In genomic region chr1:6198646-6199297, GRCh38 we compare ENCODE assay signal across 6 cellular contexts. TPM values are rescaled to one million over a fixed set of nuclear protein-coding genes. Genes with fewer than 3 reads are reported as not detected.
DNase-seq lines count a peak whose midpoint lies in the region; ATAC-seq, FAIRE-seq and TF ChIP-seq lines count a peak whose summit lies in the region.

No MANE protein-coding gene starts in this region.

- H4K20me1 ChIP-seq in keratinocyte (ENCODE audit: control insufficient read depth, extremely low read depth, insufficient read depth, low read length): peaks cover 7% of the 10 kb centered on the region

- H3K4me1 ChIP-seq in keratinocyte (ENCODE audit: control insufficient read depth, extremely low read depth, insufficient read depth, low read length): peaks cover 19% of the 10 kb centered on the region

- TF ChIP-seq CTCF in 22Rv1 (IDR thresholded peaks at IDR 0.05) (no peak), VCaP (conservative IDR thresholded peaks at IDR 0.05) (no peak), keratinocyte (optimal IDR thresholded peaks at IDR 0.05 in 1 of 3, IDR thresholded peaks at IDR 0.05 in 1 of 3, conservative IDR thresholded peaks at IDR 0.05 in 1 of 3; ENCODE audit: extremely low read depth in 1 of 3, insufficient read depth in 2 of 3, low read length in 3 of 3) (no peak)

- H3K9ac ChIP-seq in keratinocyte (ENCODE audit: control insufficient read depth, extremely low read depth, insufficient read depth, low read length): peak overlapping the region; percentile 99

- peak; percentile 21 for ATAC-seq in GM21717 (IDR thresholded peaks at IDR 0.05; ENCODE audit: unreplicated experiment)

- H3K4me3 ChIP-seq in keratinocyte (ENCODE audit: control insufficient read depth in 2 of 3, extremely low read depth in 1 of 3, insufficient read depth in 2 of 3, low read depth in 1 of 3, low read length in 3 of 3): peak overlapping the region; percentile 93 to 99 (median 98)

- peak overlapping the region; percentile 75 for H3K27ac ChIP-seq in 22Rv1
- peak overlapping the region; percentile 98 for H3K27ac ChIP-seq in VCaP
- peak overlapping the region; percentile 93 for H3K27ac ChIP-seq in keratinocyte (ENCODE audit: control insufficient read depth, insufficient read depth, low read length)

- DNase-seq in keratinocyte (ENCODE audit: low read depth, low spot score) (no peak), DMS79 treated with DMSO at 0.1 percent for 48 hours (lab: John Stamatoyannopoulos, UW) (no peak), H4 (ENCODE audit: low spot score) (no peak)

- no peak overlapping the region for H2AFZ ChIP-seq in keratinocyte (ENCODE audit: control insufficient read depth, low read length)

- FAIRE-seq in keratinocyte (lab: Jason Lieb, UNC): no peak

- H3K79me2 ChIP-seq in keratinocyte (ENCODE audit: control insufficient read depth, insufficient read depth, low read length): peaks cover 53% of the 10 kb centered on the region

- H3K4me2 ChIP-seq in keratinocyte (ENCODE audit: control insufficient read depth, extremely low read depth, insufficient read depth, low read depth, low read length): peak overlapping the region; percentile 97

- H3K36me3 ChIP-seq in keratinocyte (ENCODE audit: control insufficient read depth in 2 of 2, extremely low read depth in 1 of 2, insufficient read depth in 2 of 2, low read length in 2 of 2): peaks cover 17 to 22% of the 10 kb centered on the region in 2 experiments

- H3K9me1 ChIP-seq in keratinocyte (ENCODE audit: control insufficient read depth, extremely low read depth, insufficient read depth, low read length): peaks cover 3% of the 10 kb centered on the region

- H3K9me3 ChIP-seq in keratinocyte (ENCODE audit: control insufficient read depth, low read depth, low read length): no peaks in the 10 kb centered on the region

- dilution Hi-C loops in keratinocyte (cut with MboI; ENCODE audit: extremely low pct_ligation_motif_present, low sequenced_read_pairs): no loop called here

- H3K27me3 ChIP-seq in keratinocyte (ENCODE audit: control insufficient read depth, extremely low read depth, insufficient read depth, low read length): no peaks in the 10 kb centered on the region

RNA-seq across cellular contexts. Expression of gene RPL22, which starts 0.6 kb away (rescaled TPM):
- 209 to 421 TPM (median 239 TPM) in 3 replicates for polyA plus RNA-seq in keratinocyte
- polyA plus RNA-seq in keratinocyte (2011; ENCODE audit: low read depth): 511 TPM
- 250 and 473 TPM in 2 replicates for polyA plus RNA-seq in keratinocyte (2011; cell fraction: cytosol; rRNA removed)
- polyA plus RNA-seq in keratinocyte (2011; cell fraction: nucleus; rRNA removed): 68.6 and 124 TPM in 2 replicates
- 715 and 1,079 TPM in 2 replicates for polyA plus RNA-seq in keratinocyte (2012; ENCODE audit: low replicate concordance)
- 8.1 to 53.0 TPM (median 29.8 TPM) in 3 replicates for polyA minus RNA-seq in keratinocyte
- 54.1 TPM for polyA minus RNA-seq in keratinocyte (2011; cell fraction: cytosol; rRNA and poly(A)+ RNA removed)
- polyA minus RNA-seq in keratinocyte (2011; cell fraction: nucleus; rRNA and poly(A)+ RNA removed): 12.8 and 21.7 TPM in 2 replicates
- total RNA-seq in H4 (2014; rRNA removed; shearing (Covaris generic)): 113 and 140 TPM in 2 replicates

RNA-seq across cellular contexts. Expression of gene RNF207, which starts 7.1 kb away (rescaled TPM):
- polyA plus RNA-seq in keratinocyte: 6.1 to 11.0 TPM (median 8.5 TPM) in 3 replicates
- polyA plus RNA-seq in keratinocyte (2011; ENCODE audit: low read depth): 2.1 TPM
- polyA plus RNA-seq in keratinocyte (2011; cell fraction: cytosol; rRNA removed): 1.8 and 2.8 TPM in 2 replicates
- 68.3 and 74.8 TPM in 2 replicates for polyA plus RNA-seq in keratinocyte (2011; cell fraction: nucleus; rRNA removed)
- 1.1 and 4.5 TPM in 2 replicates for polyA plus RNA-seq in keratinocyte (2012; ENCODE audit: low replicate concordance)
- polyA minus RNA-seq in keratinocyte: 5.5 to 9.6 TPM (median 6.7 TPM) in 3 replicates
- 5.4 TPM for polyA minus RNA-seq in keratinocyte (2011; cell fraction: cytosol; rRNA and poly(A)+ RNA removed)
- 12.5 and 14.0 TPM in 2 replicates for polyA minus RNA-seq in keratinocyte (2011; cell fraction: nucleus; rRNA and poly(A)+ RNA removed)
- 0.12 and 1.6 TPM in 2 replicates for total RNA-seq in H4 (2014; rRNA removed; shearing (Covaris generic))

RNA-seq across cellular contexts. Expression of gene CHD5, which starts 18.7 kb away (rescaled TPM):
- polyA plus RNA-seq in keratinocyte: 0.03 to 0.07 TPM (median 0.05 TPM) in 3 replicates
- polyA plus RNA-seq in keratinocyte (2011; ENCODE audit: low read depth): 0.47 TPM
- polyA plus RNA-seq in keratinocyte (2011; cell fraction: cytosol; rRNA removed): 0.04 and 0.07 TPM in 2 replicates
- polyA plus RNA-seq in keratinocyte (2011; cell fraction: nucleus; rRNA removed): 0.27 and 0.33 TPM in 2 replicates
- 0.10 TPM in 2 replicates for polyA plus RNA-seq in keratinocyte (2012; ENCODE audit: low replicate concordance)
- polyA minus RNA-seq in keratinocyte: 0.39 TPM in 1 of 3 replicates, not detected in the others
- not detected for polyA minus RNA-seq in keratinocyte (2011; cell fraction: cytosol; rRNA and poly(A)+ RNA removed)
- 0.11 and 0.16 TPM in 2 replicates for polyA minus RNA-seq in keratinocyte (2011; cell fraction: nucleus; rRNA and poly(A)+ RNA removed)
- 0.04 TPM in 2 replicates for total RNA-seq in H4 (2014; rRNA removed; shearing (Covaris generic))

RNA-seq across cellular contexts. Expression of gene ICMT, which starts 37.0 kb away (rescaled TPM):
- polyA plus RNA-seq in keratinocyte: 50.3 to 72.5 TPM (median 59.9 TPM) in 3 replicates
- 18.3 TPM for polyA plus RNA-seq in keratinocyte (2011; ENCODE audit: low read depth)
- 45.2 and 50.6 TPM in 2 replicates for polyA plus RNA-seq in keratinocyte (2011; cell fraction: cytosol; rRNA removed)
- 42.9 and 44.7 TPM in 2 replicates for polyA plus RNA-seq in keratinocyte (2011; cell fraction: nucleus; rRNA removed)
- 33.4 and 51.2 TPM in 2 replicates for polyA plus RNA-seq in keratinocyte (2012; ENCODE audit: low replicate concordance)
- polyA minus RNA-seq in keratinocyte: 44.3 to 77.6 TPM (median 65.2 TPM) in 3 replicates
- 69.3 TPM for polyA minus RNA-seq in keratinocyte (2011; cell fraction: cytosol; rRNA and poly(A)+ RNA removed)
- polyA minus RNA-seq in keratinocyte (2011; cell fraction: nucleus; rRNA and poly(A)+ RNA removed): 44.2 and 59.4 TPM in 2 replicates
- total RNA-seq in H4 (2014; rRNA removed; shearing (Covaris generic)): 52.2 and 67.1 TPM in 2 replicates

RNA-seq across cellular contexts. Expression of gene HES3, which starts 45.2 kb away (rescaled TPM):
- not detected in 3 replicates for polyA plus RNA-seq in keratinocyte
- polyA plus RNA-seq in keratinocyte (2011; ENCODE audit: low read depth): not detected
- polyA plus RNA-seq in keratinocyte (2011; cell fraction: cytosol; rRNA removed): not detected in 2 replicates
- polyA plus RNA-seq in keratinocyte (2011; cell fraction: nucleus; rRNA removed): not detected in 2 replicates
- not detected in 2 replicates for polyA plus RNA-seq in keratinocyte (2012; ENCODE audit: low replicate concordance)
- not detected in 3 replicates for polyA minus RNA-seq in keratinocyte
- polyA minus RNA-seq in keratinocyte (2011; cell fraction: cytosol; rRNA and poly(A)+ RNA removed): not detected
- not detected in 2 replicates for polyA minus RNA-seq in keratinocyte (2011; cell fraction: nucleus; rRNA and poly(A)+ RNA removed)
- total RNA-seq in H4 (2014; rRNA removed; shearing (Covaris generic)): not detected in 2 replicates
